In the genomic region with DNA sequence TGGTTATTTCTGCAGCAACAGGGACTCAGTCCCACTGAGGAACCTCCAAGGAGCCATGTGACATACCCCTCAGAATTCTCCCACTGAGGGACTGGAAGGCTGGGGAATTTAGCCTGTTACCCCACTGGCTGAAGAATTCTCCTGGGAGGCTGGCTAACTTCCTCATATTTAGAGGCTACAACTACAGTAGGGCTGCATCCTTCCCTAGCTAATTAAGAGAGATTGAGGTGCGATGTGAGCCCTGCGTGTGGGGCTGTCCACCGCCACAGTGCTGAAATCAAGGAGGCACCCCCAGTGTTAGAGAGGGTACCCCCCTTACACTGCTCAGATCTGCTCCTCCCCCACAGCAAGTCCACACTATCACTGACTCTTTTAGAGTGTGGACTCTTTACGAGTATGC, we compare ENCODE assay signal across 4 cellular contexts.
TF ChIP-seq lines count a peak whose summit lies in the region.

No MANE protein-coding gene starts in this region.

TF ChIP-seq in SK-N-SH, 30 proteins besides CTCF, POLR2A, EP300 and RAD21 (continues in another document):
- TF ChIP-seq, protein P1, sequence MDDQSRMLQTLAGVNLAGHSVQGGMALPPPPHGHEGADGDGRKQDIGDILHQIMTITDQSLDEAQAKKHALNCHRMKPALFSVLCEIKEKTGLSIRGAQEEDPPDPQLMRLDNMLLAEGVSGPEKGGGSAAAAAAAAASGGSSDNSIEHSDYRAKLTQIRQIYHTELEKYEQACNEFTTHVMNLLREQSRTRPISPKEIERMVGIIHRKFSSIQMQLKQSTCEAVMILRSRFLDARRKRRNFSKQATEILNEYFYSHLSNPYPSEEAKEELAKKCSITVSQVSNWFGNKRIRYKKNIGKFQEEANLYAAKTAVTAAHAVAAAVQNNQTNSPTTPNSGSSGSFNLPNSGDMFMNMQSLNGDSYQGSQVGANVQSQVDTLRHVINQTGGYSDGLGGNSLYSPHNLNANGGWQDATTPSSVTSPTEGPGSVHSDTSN (IDR thresholded peaks at IDR 0.05) = no peak
- no peak for TF ChIP-seq GATA2 (CRISPR knock-in tag; IDR thresholded peaks at IDR 0.05)
- no peak for TF ChIP-seq RXRA (IDR thresholded peaks at IDR 0.05; ENCODE audit: borderline replicate concordance, low read depth)
- TF ChIP-seq, protein P2, sequence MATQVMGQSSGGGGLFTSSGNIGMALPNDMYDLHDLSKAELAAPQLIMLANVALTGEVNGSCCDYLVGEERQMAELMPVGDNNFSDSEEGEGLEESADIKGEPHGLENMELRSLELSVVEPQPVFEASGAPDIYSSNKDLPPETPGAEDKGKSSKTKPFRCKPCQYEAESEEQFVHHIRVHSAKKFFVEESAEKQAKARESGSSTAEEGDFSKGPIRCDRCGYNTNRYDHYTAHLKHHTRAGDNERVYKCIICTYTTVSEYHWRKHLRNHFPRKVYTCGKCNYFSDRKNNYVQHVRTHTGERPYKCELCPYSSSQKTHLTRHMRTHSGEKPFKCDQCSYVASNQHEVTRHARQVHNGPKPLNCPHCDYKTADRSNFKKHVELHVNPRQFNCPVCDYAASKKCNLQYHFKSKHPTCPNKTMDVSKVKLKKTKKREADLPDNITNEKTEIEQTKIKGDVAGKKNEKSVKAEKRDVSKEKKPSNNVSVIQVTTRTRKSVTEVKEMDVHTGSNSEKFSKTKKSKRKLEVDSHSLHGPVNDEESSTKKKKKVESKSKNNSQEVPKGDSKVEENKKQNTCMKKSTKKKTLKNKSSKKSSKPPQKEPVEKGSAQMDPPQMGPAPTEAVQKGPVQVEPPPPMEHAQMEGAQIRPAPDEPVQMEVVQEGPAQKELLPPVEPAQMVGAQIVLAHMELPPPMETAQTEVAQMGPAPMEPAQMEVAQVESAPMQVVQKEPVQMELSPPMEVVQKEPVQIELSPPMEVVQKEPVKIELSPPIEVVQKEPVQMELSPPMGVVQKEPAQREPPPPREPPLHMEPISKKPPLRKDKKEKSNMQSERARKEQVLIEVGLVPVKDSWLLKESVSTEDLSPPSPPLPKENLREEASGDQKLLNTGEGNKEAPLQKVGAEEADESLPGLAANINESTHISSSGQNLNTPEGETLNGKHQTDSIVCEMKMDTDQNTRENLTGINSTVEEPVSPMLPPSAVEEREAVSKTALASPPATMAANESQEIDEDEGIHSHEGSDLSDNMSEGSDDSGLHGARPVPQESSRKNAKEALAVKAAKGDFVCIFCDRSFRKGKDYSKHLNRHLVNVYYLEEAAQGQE (IDR thresholded peaks at IDR 0.05; ENCODE audit: low read depth, low read length) = peak; percentile 89
- TF ChIP-seq POLR2AphosphoS5 (IDR thresholded peaks at IDR 0.05; ENCODE audit: low read depth, low read length) = no peak
- no peak for TF ChIP-seq FOXJ3 (CRISPR knock-in tag; IDR thresholded peaks at IDR 0.05)

TF ChIP-seq in SK-N-SH treated with all-trans-retinoic acid at 6 μM for 48 hours, 23 proteins besides CTCF, POLR2A, EP300 and RAD21 (continues in another document):
- TF ChIP-seq ESRRG (CRISPR knock-in tag; IDR thresholded peaks at IDR 0.05) (no peak), SNAI2 (CRISPR knock-in tag; IDR thresholded peaks at IDR 0.05) (no peak), ARNTL (CRISPR knock-in tag; IDR thresholded peaks at IDR 0.05; ENCODE audit: borderline replicate concordance, low read depth) (no peak), ZFP3 (CRISPR knock-in tag; IDR thresholded peaks at IDR 0.05) (no peak), BACH2 (CRISPR knock-in tag; IDR thresholded peaks at IDR 0.05; ENCODE audit: borderline replicate concordance) (no peak), ZC3H10 (CRISPR knock-in tag; IDR thresholded peaks at IDR 0.05) (no peak), ZNF8 (CRISPR knock-in tag; IDR thresholded peaks at IDR 0.05) (no peak), ISL1 (CRISPR knock-in tag; IDR thresholded peaks at IDR 0.05) (no peak), ZFP30 (CRISPR knock-in tag; IDR thresholded peaks at IDR 0.05) (no peak)
- TF ChIP-seq, protein P3, sequence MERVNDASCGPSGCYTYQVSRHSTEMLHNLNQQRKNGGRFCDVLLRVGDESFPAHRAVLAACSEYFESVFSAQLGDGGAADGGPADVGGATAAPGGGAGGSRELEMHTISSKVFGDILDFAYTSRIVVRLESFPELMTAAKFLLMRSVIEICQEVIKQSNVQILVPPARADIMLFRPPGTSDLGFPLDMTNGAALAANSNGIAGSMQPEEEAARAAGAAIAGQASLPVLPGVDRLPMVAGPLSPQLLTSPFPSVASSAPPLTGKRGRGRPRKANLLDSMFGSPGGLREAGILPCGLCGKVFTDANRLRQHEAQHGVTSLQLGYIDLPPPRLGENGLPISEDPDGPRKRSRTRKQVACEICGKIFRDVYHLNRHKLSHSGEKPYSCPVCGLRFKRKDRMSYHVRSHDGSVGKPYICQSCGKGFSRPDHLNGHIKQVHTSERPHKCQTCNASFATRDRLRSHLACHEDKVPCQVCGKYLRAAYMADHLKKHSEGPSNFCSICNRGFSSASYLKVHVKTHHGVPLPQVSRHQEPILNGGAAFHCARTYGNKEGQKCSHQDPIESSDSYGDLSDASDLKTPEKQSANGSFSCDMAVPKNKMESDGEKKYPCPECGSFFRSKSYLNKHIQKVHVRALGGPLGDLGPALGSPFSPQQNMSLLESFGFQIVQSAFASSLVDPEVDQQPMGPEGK (CRISPR knock-in tag; IDR thresholded peaks at IDR 0.05; ENCODE audit: borderline replicate concordance) = no peak
- TF ChIP-seq, protein P4, sequence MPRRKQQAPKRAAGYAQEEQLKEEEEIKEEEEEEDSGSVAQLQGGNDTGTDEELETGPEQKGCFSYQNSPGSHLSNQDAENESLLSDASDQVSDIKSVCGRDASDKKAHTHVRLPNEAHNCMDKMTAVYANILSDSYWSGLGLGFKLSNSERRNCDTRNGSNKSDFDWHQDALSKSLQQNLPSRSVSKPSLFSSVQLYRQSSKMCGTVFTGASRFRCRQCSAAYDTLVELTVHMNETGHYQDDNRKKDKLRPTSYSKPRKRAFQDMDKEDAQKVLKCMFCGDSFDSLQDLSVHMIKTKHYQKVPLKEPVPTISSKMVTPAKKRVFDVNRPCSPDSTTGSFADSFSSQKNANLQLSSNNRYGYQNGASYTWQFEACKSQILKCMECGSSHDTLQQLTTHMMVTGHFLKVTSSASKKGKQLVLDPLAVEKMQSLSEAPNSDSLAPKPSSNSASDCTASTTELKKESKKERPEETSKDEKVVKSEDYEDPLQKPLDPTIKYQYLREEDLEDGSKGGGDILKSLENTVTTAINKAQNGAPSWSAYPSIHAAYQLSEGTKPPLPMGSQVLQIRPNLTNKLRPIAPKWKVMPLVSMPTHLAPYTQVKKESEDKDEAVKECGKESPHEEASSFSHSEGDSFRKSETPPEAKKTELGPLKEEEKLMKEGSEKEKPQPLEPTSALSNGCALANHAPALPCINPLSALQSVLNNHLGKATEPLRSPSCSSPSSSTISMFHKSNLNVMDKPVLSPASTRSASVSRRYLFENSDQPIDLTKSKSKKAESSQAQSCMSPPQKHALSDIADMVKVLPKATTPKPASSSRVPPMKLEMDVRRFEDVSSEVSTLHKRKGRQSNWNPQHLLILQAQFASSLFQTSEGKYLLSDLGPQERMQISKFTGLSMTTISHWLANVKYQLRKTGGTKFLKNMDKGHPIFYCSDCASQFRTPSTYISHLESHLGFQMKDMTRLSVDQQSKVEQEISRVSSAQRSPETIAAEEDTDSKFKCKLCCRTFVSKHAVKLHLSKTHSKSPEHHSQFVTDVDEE (CRISPR knock-in tag; IDR thresholded peaks at IDR 0.05) = no peak

TF ChIP-seq in Ishikawa, 13 proteins besides CTCF, POLR2A, EP300 and RAD21:
- TF ChIP-seq CREB1 (IDR thresholded peaks at IDR 0.05; ENCODE audit: low read depth) = no peak
- TF ChIP-seq NFIC (IDR thresholded peaks at IDR 0.05) = no peak
- TF ChIP-seq TAF1 (IDR thresholded peaks at IDR 0.05; ENCODE audit: low read depth) = no peak
- TF ChIP-seq, protein P2 (IDR thresholded peaks at IDR 0.05; ENCODE audit: low read depth) = peak; percentile 81
- no peak for TF ChIP-seq YY1 (IDR thresholded peaks at IDR 0.05; ENCODE audit: low read depth)
- no peak for TF ChIP-seq ZBTB7A (IDR thresholded peaks at IDR 0.05; ENCODE audit: low read depth)
- TF ChIP-seq, protein P5, sequence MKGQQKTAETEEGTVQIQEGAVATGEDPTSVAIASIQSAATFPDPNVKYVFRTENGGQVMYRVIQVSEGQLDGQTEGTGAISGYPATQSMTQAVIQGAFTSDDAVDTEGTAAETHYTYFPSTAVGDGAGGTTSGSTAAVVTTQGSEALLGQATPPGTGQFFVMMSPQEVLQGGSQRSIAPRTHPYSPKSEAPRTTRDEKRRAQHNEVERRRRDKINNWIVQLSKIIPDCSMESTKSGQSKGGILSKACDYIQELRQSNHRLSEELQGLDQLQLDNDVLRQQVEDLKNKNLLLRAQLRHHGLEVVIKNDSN (IDR thresholded peaks at IDR 0.05) = no peak
- no peak for TF ChIP-seq TEAD4 (IDR thresholded peaks at IDR 0.05)
- TF ChIP-seq, protein P6, sequence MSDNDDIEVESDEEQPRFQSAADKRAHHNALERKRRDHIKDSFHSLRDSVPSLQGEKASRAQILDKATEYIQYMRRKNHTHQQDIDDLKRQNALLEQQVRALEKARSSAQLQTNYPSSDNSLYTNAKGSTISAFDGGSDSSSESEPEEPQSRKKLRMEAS (IDR thresholded peaks at IDR 0.05) = 0 out of 2 replicates have a peak, but pooled peaks have one; percentile 18
- TF ChIP-seq TCF12 (IDR thresholded peaks at IDR 0.05; ENCODE audit: low read depth) = no peak

TF ChIP-seq in K562, 482 proteins besides CTCF, POLR2A, EP300 and RAD21:
- TF ChIP-seq ZNF668 (CRISPR knock-in tag; IDR thresholded peaks at IDR 0.05) (no peak), XRCC3 (IDR thresholded peaks at IDR 0.05) (no peak), KDM5B (IDR thresholded peaks at IDR 0.05; ENCODE audit: insufficient replicate concordance, low read depth, low read length) (no peak), EHMT2 (IDR thresholded peaks at IDR 0.05) (peak; percentile 83), PTBP1 (IDR thresholded peaks at IDR 0.05; ENCODE audit: low read depth, low read length) (no peak), MIER1 (IDR thresholded peaks at IDR 0.05; ENCODE audit: low read depth) (peak; percentile 83), CBX2 (IDR thresholded peaks at IDR 0.05; ENCODE audit: insufficient read depth, low read length, poor library complexity, severe bottlenecking) (no peak), ZNF12 (CRISPR knock-in tag; IDR thresholded peaks at IDR 0.05) (no peak)
- TF ChIP-seq, protein P7, sequence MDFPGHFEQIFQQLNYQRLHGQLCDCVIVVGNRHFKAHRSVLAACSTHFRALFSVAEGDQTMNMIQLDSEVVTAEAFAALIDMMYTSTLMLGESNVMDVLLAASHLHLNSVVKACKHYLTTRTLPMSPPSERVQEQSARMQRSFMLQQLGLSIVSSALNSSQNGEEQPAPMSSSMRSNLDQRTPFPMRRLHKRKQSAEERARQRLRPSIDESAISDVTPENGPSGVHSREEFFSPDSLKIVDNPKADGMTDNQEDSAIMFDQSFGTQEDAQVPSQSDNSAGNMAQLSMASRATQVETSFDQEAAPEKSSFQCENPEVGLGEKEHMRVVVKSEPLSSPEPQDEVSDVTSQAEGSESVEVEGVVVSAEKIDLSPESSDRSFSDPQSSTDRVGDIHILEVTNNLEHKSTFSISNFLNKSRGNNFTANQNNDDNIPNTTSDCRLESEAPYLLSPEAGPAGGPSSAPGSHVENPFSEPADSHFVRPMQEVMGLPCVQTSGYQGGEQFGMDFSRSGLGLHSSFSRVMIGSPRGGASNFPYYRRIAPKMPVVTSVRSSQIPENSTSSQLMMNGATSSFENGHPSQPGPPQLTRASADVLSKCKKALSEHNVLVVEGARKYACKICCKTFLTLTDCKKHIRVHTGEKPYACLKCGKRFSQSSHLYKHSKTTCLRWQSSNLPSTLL (IDR thresholded peaks at IDR 0.05) = no peak
- TF ChIP-seq, protein P2 (CRISPR knock-in tag; IDR thresholded peaks at IDR 0.05; ENCODE audit: low read depth) = peak; percentile 85
